In genomic region chr13:45398862-45399261, GRCh38 we compare ENCODE assay signal across 15 cellular contexts. TPM values are rescaled to one million over a fixed set of nuclear protein-coding genes. Genes with fewer than 3 reads are reported as not detected.
DNase-seq lines count a peak whose midpoint lies in the region; ATAC-seq and TF ChIP-seq lines count a peak whose summit lies in the region.
"Had no signal": no experiment of that assay in that cellular context is flagged by ENCODE, and none has a peak within 500 bp of the region (broad histone marks: within the 10 kb centered on the region; RNA-seq: fewer than 3 reads in every experiment).

No MANE protein-coding gene starts in this region.

- H3K4me1 Mint-ChIP-seq in CD4-positive, alpha-beta memory T cell: peaks cover 41 to 67% (median 52%) of the 10 kb centered on the region in 4 donors
- H3K4me1 Mint-ChIP-seq in activated T-cell treated with anti-CD3 and anti-CD28 coated beads, Interleukin-2, amount 50 U/mL, for 24 hours (ENCODE audit: low read depth): peaks cover 61% of the 10 kb centered on the region

- peak overlapping the region; percentile 35 for H3K27ac ChIP-seq in CD4-positive, alpha-beta memory T cell (ENCODE audit: low read depth, low read length)
- no peak overlapping the region for H3K27ac ChIP-seq in effector memory CD4-positive, alpha-beta T cell (ENCODE audit: insufficient read depth, low read length, poor library complexity, severe bottlenecking)
- H3K27ac ChIP-seq in RWPE1: no peak overlapping the region; the same call in 1 of the 2 replicates
- H3K27ac ChIP-seq: left lung, prostate gland, transverse colon had no signal

- no peaks in the 10 kb centered on the region for H3K27me3 Mint-ChIP-seq in CD4-positive, alpha-beta memory T cell
- H3K27me3 Mint-ChIP-seq in activated T-cell treated with anti-CD3 and anti-CD28 coated beads, Interleukin-2, amount 50 U/mL, for 24 hours: no peaks in the 10 kb centered on the region

- H3K9me3 ChIP-seq in CD4-positive, alpha-beta memory T cell (ENCODE audit: control insufficient read depth in 1 of 2, low read length in 2 of 2): no peaks in the 10 kb centered on the region
- H3K9me3 ChIP-seq in effector memory CD4-positive, alpha-beta T cell (ENCODE audit: control insufficient read depth, low read length): no peaks in the 10 kb centered on the region
- H3K9me3 ChIP-seq: left lung, prostate gland, transverse colon had no signal

- H3K36me3 ChIP-seq in CD4-positive, alpha-beta memory T cell (ENCODE audit: insufficient read depth, low read length): peaks cover 22% of the 10 kb centered on the region
- H3K36me3 ChIP-seq in effector memory CD4-positive, alpha-beta T cell (ENCODE audit: control insufficient read depth, insufficient read depth, low read length): peaks cover 34% of the 10 kb centered on the region
- H3K36me3 ChIP-seq: prostate gland had no signal

- H3K9me3 Mint-ChIP-seq in CD4-positive, alpha-beta memory T cell: no peaks in the 10 kb centered on the region
- H3K9me3 Mint-ChIP-seq in activated T-cell treated with anti-CD3 and anti-CD28 coated beads, Interleukin-2, amount 50 U/mL, for 24 hours: no peaks in the 10 kb centered on the region

- no peak overlapping the region for H3K4me3 ChIP-seq in CD4-positive, alpha-beta memory T cell (ENCODE audit: low read length in 2 of 2)
- no peak overlapping the region for H3K4me3 ChIP-seq in effector memory CD4-positive, alpha-beta T cell (ENCODE audit: insufficient read depth, low read depth, low read length, poor library complexity, severe bottlenecking)
- H3K4me3 ChIP-seq: left lung, prostate gland, transverse colon had no signal

- POLR2A ChIA-PET in CD4-positive, alpha-beta memory T cell (lab: Charles Lee; ENCODE audit: partially characterized antibody): interaction anchor here (0.6 to 2.4 kb wide), 6 partner anchors 15 to 783 kb away, joined by 3 to 23 read pairs (median 5); partner anchors contain the start of genes COG3, LCP1 and SLC25A30
- POLR2A ChIA-PET in RWPE1 (lab: Yijun Ruan, JAX; ENCODE audit: low non-redundant PET): no interaction called here

- peak overlapping the region in 4 of 8 donors; percentile 14 to 46 (median 34) for H3K4me3 Mint-ChIP-seq in CD4-positive, alpha-beta memory T cell
- H3K4me3 Mint-ChIP-seq in activated T-cell treated with anti-CD3 and anti-CD28 coated beads, Interleukin-2, amount 50 U/mL, for 24 hours: no peak overlapping the region

- H3K27me3 ChIP-seq in CD4-positive, alpha-beta memory T cell (ENCODE audit: insufficient read depth, low read length): no peaks in the 10 kb centered on the region
- no peaks in the 10 kb centered on the region for H3K27me3 ChIP-seq in effector memory CD4-positive, alpha-beta T cell (replicated peaks; ENCODE audit: control insufficient read depth, insufficient read depth, low read length, poor library complexity, severe bottlenecking)
- H3K27me3 ChIP-seq: left lung, transverse colon had no signal

- CTCF ChIA-PET in CD4-positive, alpha-beta memory T cell (lab: Charles Lee; ENCODE audit: partially characterized antibody): interaction anchor here (1.0 to 11.1 kb wide), 6 partner anchors 16 to 96 kb away, joined by 3 to 128 read pairs (median 4); partner anchors contain the start of gene SLC25A30
- CTCF ChIA-PET in RWPE1 (lab: Yijun Ruan, JAX): interaction anchor here (0.6 kb wide), 1 partner anchor 88 kb away, joined by 3 read pairs; no protein-coding TSS in a partner anchor

- intact Hi-C loops in CD4-positive, alpha-beta memory T cell (cut with micrococcal nuclease): no loop called here

- H3K4me1 ChIP-seq in CD4-positive, alpha-beta memory T cell (ENCODE audit: insufficient read depth, low read length): peaks cover 56% of the 10 kb centered on the region
- peaks cover 24% of the 10 kb centered on the region for H3K4me1 ChIP-seq in effector memory CD4-positive, alpha-beta T cell (ENCODE audit: control insufficient read depth, insufficient read depth, low read length, poor library complexity, severe bottlenecking)
- H3K4me1 ChIP-seq: prostate gland had no signal

- no peak for TF ChIP-seq CTCF in RWPE1 (conservative IDR thresholded peaks at IDR 0.05; ENCODE audit: low read depth)

- H3K27ac Mint-ChIP-seq in CD4-positive, alpha-beta memory T cell: peak overlapping the region; percentile 69 to 93 (median 88)
- peak overlapping the region; percentile 76 for H3K27ac Mint-ChIP-seq in activated T-cell treated with anti-CD3 and anti-CD28 coated beads, Interleukin-2, amount 50 U/mL, for 24 hours

- peaks cover 36 to 60% of the 10 kb centered on the region in 2 donors for H3K36me3 Mint-ChIP-seq in CD4-positive, alpha-beta memory T cell
- peaks cover 73% of the 10 kb centered on the region for H3K36me3 Mint-ChIP-seq in activated T-cell treated with anti-CD3 and anti-CD28 coated beads, Interleukin-2, amount 50 U/mL, for 24 hours (ENCODE audit: low read depth)

- ATAC-seq in HG02885 (IDR thresholded peaks at IDR 0.05; ENCODE audit: poor library complexity, unreplicated experiment) (peak; percentile 43), HG03571 (IDR thresholded peaks at IDR 0.05; ENCODE audit: unreplicated experiment) (no peak)
- ATAC-seq: left lung had no signal

- peak; percentile 59 to 83 (median 63) for DNase-seq in CD4-positive, alpha-beta memory T cell
- no peak for DNase-seq in activated T-cell treated with anti-CD3 and anti-CD28 coated beads, Interleukin-2, amount 50 U/mL, for 24 hours
- peak; percentile 9 to 57 (median 29) for DNase-seq in effector memory CD4-positive, alpha-beta T cell
- no peak for DNase-seq in RWPE1 (ENCODE audit: low spot score)
- DNase-seq in NCI-H2107 treated with DMSO at 0.1 percent for 48 hours (lab: John Stamatoyannopoulos, UW; ENCODE audit: unreplicated experiment): no peak
- DNase-seq in RKO (ENCODE audit: low spot score): no peak
- DNase-seq: hypothalamus, left lung, MM.1S, NCI-H2029, NCI-H69, transverse colon had no signal

RNA-seq across cellular contexts. Expression of gene SLC25A30, which starts 19.3 kb away (rescaled TPM):
- total RNA-seq in CD4-positive, alpha-beta memory T cell: 10 to 100 TPM; 21.4 to 22.0 TPM
- polyA plus RNA-seq in CD4-positive, alpha-beta memory T cell: 1 to 10 TPM; 1.8 to 2.0 TPM

RNA-seq across cellular contexts. Expression of gene TPT1, which starts 57.9 kb away (rescaled TPM):
- total RNA-seq in CD4-positive, alpha-beta memory T cell: over 10,000 TPM; 10,578 to 11,080 TPM
- 1,000 to 10,000 TPM; 2,372 to 3,792 TPM for polyA plus RNA-seq in CD4-positive, alpha-beta memory T cell

Comparison
In these comparisons a context has a peak if more than half of its experiments do, and no peak if none do; other contexts are left out.
1. DNase-seq: peak in CD4-positive, alpha-beta memory T cell (5 of 5) and effector memory CD4-positive, alpha-beta T cell (3 of 3); none in activated T-cell treated with anti-CD3 and anti-CD28 coated beads, Interleukin-2, amount 50 U/mL, for 24 hours (single experiment), RWPE1 (single experiment), NCI-H2107 treated with DMSO at 0.1 percent for 48 hours (single experiment) and RKO (single experiment).